ENCODE assay signal across 1 cellular context in the genomic region with DNA sequence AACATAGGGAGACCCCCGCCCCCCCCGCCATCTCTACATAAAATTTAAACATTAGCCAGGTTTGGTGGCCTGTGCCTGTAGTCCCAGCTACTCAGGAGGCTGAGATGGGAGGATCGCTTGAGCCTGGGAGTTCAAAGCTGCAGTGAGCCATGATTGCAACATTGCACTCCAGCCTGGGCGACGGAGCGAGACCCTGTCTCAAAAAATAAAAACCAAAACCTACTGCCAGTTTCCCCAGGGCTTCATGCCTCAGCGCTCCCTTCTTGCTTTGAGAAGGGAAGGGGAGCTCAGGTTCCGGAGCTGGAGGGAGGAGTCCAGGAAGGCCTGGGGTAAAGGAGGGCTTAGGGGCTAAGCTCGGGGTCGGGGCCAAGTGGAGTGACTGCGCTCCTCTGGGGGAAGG.
TF ChIP-seq lines count a peak whose summit lies in the region.

No MANE protein-coding gene starts in this region.

TF ChIP-seq in IMR-90, 13 proteins besides CTCF, POLR2A, EP300 and RAD21:
- TF ChIP-seq MAFK (IDR thresholded peaks at IDR 0.05; ENCODE audit: low read depth, low read length) (no peak), CHD1 (IDR thresholded peaks at IDR 0.05; ENCODE audit: low read depth, low read length) (no peak), CEBPB (IDR thresholded peaks at IDR 0.05; ENCODE audit: low read depth, low read length) (no peak), BHLHE40 (IDR thresholded peaks at IDR 0.05; ENCODE audit: low read depth, low read length) (no peak), MXI1 (IDR thresholded peaks at IDR 0.05; ENCODE audit: borderline replicate concordance, low read depth, low read length) (no peak), NFE2L2 (IDR thresholded peaks at IDR 0.05; ENCODE audit: low read depth, low read length) (no peak), RFX5 (IDR thresholded peaks at IDR 0.05; ENCODE audit: low read depth, low read length) (no peak), MAZ (IDR thresholded peaks at IDR 0.05; ENCODE audit: borderline replicate concordance, low read depth, low read length) (no peak), RCOR1 (IDR thresholded peaks at IDR 0.05; ENCODE audit: insufficient replicate concordance, low read length) (no peak), FOS (IDR thresholded peaks at IDR 0.05; ENCODE audit: low read depth, low read length) (no peak), SMC3 (IDR thresholded peaks at IDR 0.05; ENCODE audit: low read depth, low read length) (no peak)
- TF ChIP-seq, protein P1, sequence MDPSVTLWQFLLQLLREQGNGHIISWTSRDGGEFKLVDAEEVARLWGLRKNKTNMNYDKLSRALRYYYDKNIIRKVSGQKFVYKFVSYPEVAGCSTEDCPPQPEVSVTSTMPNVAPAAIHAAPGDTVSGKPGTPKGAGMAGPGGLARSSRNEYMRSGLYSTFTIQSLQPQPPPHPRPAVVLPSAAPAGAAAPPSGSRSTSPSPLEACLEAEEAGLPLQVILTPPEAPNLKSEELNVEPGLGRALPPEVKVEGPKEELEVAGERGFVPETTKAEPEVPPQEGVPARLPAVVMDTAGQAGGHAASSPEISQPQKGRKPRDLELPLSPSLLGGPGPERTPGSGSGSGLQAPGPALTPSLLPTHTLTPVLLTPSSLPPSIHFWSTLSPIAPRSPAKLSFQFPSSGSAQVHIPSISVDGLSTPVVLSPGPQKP (IDR thresholded peaks at IDR 0.05; ENCODE audit: borderline replicate concordance, low read depth, low read length), result no peak
- TF ChIP-seq, protein P2, sequence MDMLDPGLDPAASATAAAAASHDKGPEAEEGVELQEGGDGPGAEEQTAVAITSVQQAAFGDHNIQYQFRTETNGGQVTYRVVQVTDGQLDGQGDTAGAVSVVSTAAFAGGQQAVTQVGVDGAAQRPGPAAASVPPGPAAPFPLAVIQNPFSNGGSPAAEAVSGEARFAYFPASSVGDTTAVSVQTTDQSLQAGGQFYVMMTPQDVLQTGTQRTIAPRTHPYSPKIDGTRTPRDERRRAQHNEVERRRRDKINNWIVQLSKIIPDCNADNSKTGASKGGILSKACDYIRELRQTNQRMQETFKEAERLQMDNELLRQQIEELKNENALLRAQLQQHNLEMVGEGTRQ (IDR thresholded peaks at IDR 0.05; ENCODE audit: low read depth, low read length), result no peak
TF ChIP-seq in IMR-90: peak in this region for 0.
